25 cellular contexts compared by ENCODE assay signal in the genomic region with DNA sequence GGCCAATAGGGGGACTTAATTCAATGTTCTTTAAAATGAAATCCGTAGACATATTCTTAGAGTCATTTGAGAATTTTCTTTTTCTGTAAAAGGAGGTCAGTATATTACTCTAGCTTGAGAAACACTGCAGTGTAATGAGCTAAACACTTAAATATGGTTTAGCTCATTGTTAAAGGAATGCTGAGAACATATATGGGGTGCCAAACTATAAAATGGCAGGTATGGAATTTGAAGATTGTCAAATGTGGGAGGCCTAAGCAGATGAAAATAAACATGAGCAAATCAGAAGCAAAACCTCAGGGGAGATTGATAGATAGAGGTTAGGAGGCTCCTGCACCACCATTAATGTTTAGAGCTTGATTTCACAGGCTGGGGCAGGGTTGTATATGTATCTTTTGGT. TPM values are rescaled to one million over a fixed set of nuclear protein-coding genes. Genes with fewer than 3 reads are reported as not detected.
DNase-seq lines count a peak whose midpoint lies in the region; ATAC-seq and TF ChIP-seq lines count a peak whose summit lies in the region.
"Had no signal": no experiment of that assay in that cellular context is flagged by ENCODE, and none has a peak within 500 bp of the region (broad histone marks: within the 10 kb centered on the region; RNA-seq: fewer than 3 reads in every experiment).

No MANE protein-coding gene starts in this region.

- no peak overlapping the region for H3K27ac Mint-ChIP-seq in osteocyte (ENCODE audit: unreplicated experiment)
- H3K27ac Mint-ChIP-seq: H9 had no signal

- no peak overlapping the region for H2AK9ac ChIP-seq in IMR-90 (replicated peaks; ENCODE audit: low read depth, low read length, poor library complexity)

- H3K9me1 ChIP-seq in IMR-90 (ENCODE audit: insufficient read depth, low read length), result peaks cover 6% of the 10 kb centered on the region; the same call in 1 of the 2 replicates

- no peak overlapping the region for H3K4ac ChIP-seq in IMR-90 (ENCODE audit: low read depth, low read length)

- peaks cover 6% of the 10 kb centered on the region for H3K4me1 Mint-ChIP-seq in osteocyte (ENCODE audit: unreplicated experiment)

- no peak overlapping the region for H3K23ac ChIP-seq in IMR-90 (ENCODE audit: low read depth, low read length)

- no peak overlapping the region for H4K91ac ChIP-seq in IMR-90 (ENCODE audit: insufficient read depth, low read depth, low read length)

- no peak overlapping the region for H3K56ac ChIP-seq in IMR-90 (ENCODE audit: extremely low read depth, insufficient read depth, low read length)

- H4K20me1 ChIP-seq in IMR-90 (ENCODE audit: insufficient read depth, low read length), result no peaks in the 10 kb centered on the region

- POLR2A ChIA-PET in AG04449 (lab: Yijun Ruan, JAX) (interaction anchor here (0.6 kb wide), 1 partner anchor 9 kb away, joined by 3 read pairs; no protein-coding TSS in a partner anchor), IMR-90 (lab: Charles Lee; ENCODE audit: unreplicated experiment) (no interaction called here)

- no peaks in the 10 kb centered on the region for H3K27me3 ChIP-seq in IMR-90 (ENCODE audit: control insufficient read depth, insufficient read depth, low read length)
- H3K27me3 ChIP-seq: BE2C had no signal

- ATAC-seq in IMR-90 (ENCODE audit: low read depth), result peak; percentile 42; the same call in 1 of the 2 replicates
- ATAC-seq: HepG2, Panc1 had no signal

- DNase-seq in AG04449 (ENCODE audit: low read depth, low spot score) (peak; percentile 37), IMR-90 (peak; percentile 47), astrocyte of the spinal cord (ENCODE audit: low read depth, low spot score) (peak; percentile 5), glomerular visceral epithelial cell (ENCODE audit: extremely low spot score) (peak; percentile 12), osteocyte (ENCODE audit: extremely low spot score, unreplicated experiment) (no peak), AG20443 (ENCODE audit: low spot score) (no peak)
- no peak for DNase-seq in activated CD4-positive, alpha-beta T cell treated with anti-CD3 and anti-CD28 coated beads, Interleukin-2, amount 50 U/mL, for 4 hours
- DNase-seq in activated T-cell treated with anti-CD3 and anti-CD28 coated beads, Interleukin-2, amount 50 U/mL, for 1 hour, result no peak
- DNase-seq: 8988T; BE2C; H9; KBM-7; MM.1S; NCI-H1048; NCI-H1417 treated with DMSO at 0.1 percent for 48 hours; NCI-H187 treated with DMSO at 0.1 percent for 48 hours; NCI-H2107; NCI-H510A; NCI-H748 treated with DMSO at 0.1 percent for 48 hours; NK-92 treated with Interleukin-12 subunit alpha and Interleukin-12 subunit beta, amount 100 ng/mL, for 24 hours; SIG-M5; SK-N-SH had no signal

- intact Hi-C loops in IMR-90 (cut with micrococcal nuclease), result no loop called here

- in situ Hi-C loops in IMR-90 (cut with MboI; ENCODE audit: low sequenced_read_pairs), result no loop called here
- in situ Hi-C loops in astrocyte of the spinal cord (cut with HindIII; ENCODE audit: low sequenced_read_pairs), result no loop called here

- H3K18ac ChIP-seq in IMR-90 (ENCODE audit: low read depth, low read length), result no peak overlapping the region

- H2BK120ac ChIP-seq in IMR-90 (ENCODE audit: low read depth, low read length), result no peak overlapping the region

- no peaks in the 10 kb centered on the region for H3K27me3 Mint-ChIP-seq in osteocyte (ENCODE audit: unreplicated experiment)

- no peak overlapping the region for H2AFZ ChIP-seq in IMR-90 (replicated peaks; ENCODE audit: low read length, poor library complexity)

- H3K79me1 ChIP-seq in IMR-90 (ENCODE audit: low read depth in 1 of 2, low read length in 2 of 2), result no peaks in the 10 kb centered on the region; a peak in 1 of 4 replicates

- H2AK5ac ChIP-seq in IMR-90 (ENCODE audit: low read depth, low read length), result no peak overlapping the region

- H3K9ac ChIP-seq in IMR-90 (ENCODE audit: low read depth, low read length), result no peak overlapping the region
- H3K9ac ChIP-seq: SK-N-SH had no signal

- dilution Hi-C loops in IMR-90 (cut with HindIII; ENCODE audit: low sequenced_read_pairs, unreplicated experiment), result no loop called here

- no peaks in the 10 kb centered on the region; the same call in 1 of the 2 replicates for H3K4me1 ChIP-seq in IMR-90 (ENCODE audit: control insufficient read depth, insufficient read depth, low read length)
- H3K4me1 ChIP-seq: BE2C had no signal

- peaks cover 38% of the 10 kb centered on the region for H3K36me3 Mint-ChIP-seq in osteocyte (ENCODE audit: unreplicated experiment)

- TF ChIP-seq CTCF in AG04449 (IDR thresholded peaks at IDR 0.05; ENCODE audit: insufficient read depth, low read length, missing control alignments), result no peak
- no peak for TF ChIP-seq CTCF in IMR-90 (conservative IDR thresholded peaks at IDR 0.05; ENCODE audit: low read depth, low read length)
- no peak for TF ChIP-seq CTCF in astrocyte of the spinal cord (IDR thresholded peaks at IDR 0.05; ENCODE audit: low read depth, low read length)
- TF ChIP-seq CTCF in osteocyte (IDR thresholded peaks at IDR 0.05), result no peak

- H3K4me3 Mint-ChIP-seq in osteocyte (ENCODE audit: unreplicated experiment), result no peak overlapping the region
- H3K4me3 Mint-ChIP-seq: H9 had no signal

- H3K27ac ChIP-seq in IMR-90 (ENCODE audit: insufficient read depth, low read length), result no peak overlapping the region
- H3K27ac ChIP-seq: HL-60 had no signal

- H3K9me3 Mint-ChIP-seq in osteocyte (ENCODE audit: unreplicated experiment), result no peaks in the 10 kb centered on the region
- H3K9me3 Mint-ChIP-seq: H9 had no signal

- no peak overlapping the region for H4K5ac ChIP-seq in IMR-90 (ENCODE audit: low read depth, low read length)

- no peak for TF ChIP-seq POLR2A in IMR-90 (IDR thresholded peaks at IDR 0.05; ENCODE audit: low read depth, low read length)

- H3K36me3 ChIP-seq in IMR-90 (ENCODE audit: control insufficient read depth, insufficient read depth, low read length), result peaks cover 11% of the 10 kb centered on the region

- no peak overlapping the region for H2BK5ac ChIP-seq in IMR-90 (ENCODE audit: low read depth, low read length, poor library complexity, severe bottlenecking)

- H3K9me3 ChIP-seq in IMR-90 (ENCODE audit: control insufficient read depth, insufficient read depth, low read length), result no peaks in the 10 kb centered on the region
- H3K9me3 ChIP-seq: BE2C, SK-N-SH had no signal

- TF ChIP-seq RAD21 in IMR-90 (IDR thresholded peaks at IDR 0.05; ENCODE audit: low read length), result no peak

- 0 out of 2 replicates have a peak overlapping the region, but pooled peaks have one; percentile 20 for H3K14ac ChIP-seq in IMR-90 (replicated peaks; ENCODE audit: low read depth, low read length)

- H3K4me2 ChIP-seq in IMR-90 (ENCODE audit: low read depth, low read length), result no peak overlapping the region
- H3K4me2 ChIP-seq: SK-N-SH had no signal

- H4K8ac ChIP-seq in IMR-90 (ENCODE audit: low read depth in 2 of 2, low read length in 2 of 2), result no peak overlapping the region

- H2BK20ac ChIP-seq in IMR-90 (ENCODE audit: low read depth, low read length), result no peak overlapping the region

- no CpG with 5 or more reads among the region's 1 CpG for whole genome bisulfite sequencing in IMR-90 (ENCODE audit: extremely low coverage in 2 of 2, insufficient read length in 1 of 2), 2 experiments

- no peak overlapping the region for H2BK15ac ChIP-seq in IMR-90 (ENCODE audit: low read depth, low read length)

- CTCF ChIA-PET in AG04449 (lab: Yijun Ruan, JAX) (interaction anchor here (1.0 to 1.1 kb wide), 2 partner anchors 9 to 17 kb away, joined by 3 to 4 read pairs; no protein-coding TSS in a partner anchor), IMR-90 (lab: Yijun Ruan, JAX) (interaction anchor here (1.1 kb wide), 1 partner anchor 14 kb away, joined by 3 read pairs; no protein-coding TSS in a partner anchor)

- BruUV-seq in IMR-90 (replicated peaks; lab: Mats Ljungman, UMichigan), result no TSS peak

- no peak overlapping the region for H3K4me3 ChIP-seq in AG04449 (ENCODE audit: low read depth, low read length)
- H3K4me3 ChIP-seq in IMR-90 (ENCODE audit: insufficient read depth, low read depth, low read length), result no peak overlapping the region
- no peak overlapping the region for H3K4me3 ChIP-seq in astrocyte of the spinal cord (ENCODE audit: low read depth, low read length)

TF ChIP-seq in IMR-90, 13 proteins besides CTCF, POLR2A, EP300 and RAD21 (continues in another document):
- TF ChIP-seq, protein P1, sequence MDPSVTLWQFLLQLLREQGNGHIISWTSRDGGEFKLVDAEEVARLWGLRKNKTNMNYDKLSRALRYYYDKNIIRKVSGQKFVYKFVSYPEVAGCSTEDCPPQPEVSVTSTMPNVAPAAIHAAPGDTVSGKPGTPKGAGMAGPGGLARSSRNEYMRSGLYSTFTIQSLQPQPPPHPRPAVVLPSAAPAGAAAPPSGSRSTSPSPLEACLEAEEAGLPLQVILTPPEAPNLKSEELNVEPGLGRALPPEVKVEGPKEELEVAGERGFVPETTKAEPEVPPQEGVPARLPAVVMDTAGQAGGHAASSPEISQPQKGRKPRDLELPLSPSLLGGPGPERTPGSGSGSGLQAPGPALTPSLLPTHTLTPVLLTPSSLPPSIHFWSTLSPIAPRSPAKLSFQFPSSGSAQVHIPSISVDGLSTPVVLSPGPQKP (IDR thresholded peaks at IDR 0.05; ENCODE audit: borderline replicate concordance, low read depth, low read length), result no peak
- TF ChIP-seq RFX5 (IDR thresholded peaks at IDR 0.05; ENCODE audit: low read depth, low read length), result no peak
- TF ChIP-seq FOS (IDR thresholded peaks at IDR 0.05; ENCODE audit: low read depth, low read length), result no peak
- TF ChIP-seq SMC3 (IDR thresholded peaks at IDR 0.05; ENCODE audit: low read depth, low read length), result no peak
- no peak for TF ChIP-seq MAZ (IDR thresholded peaks at IDR 0.05; ENCODE audit: borderline replicate concordance, low read depth, low read length)
- no peak for TF ChIP-seq MXI1 (IDR thresholded peaks at IDR 0.05; ENCODE audit: borderline replicate concordance, low read depth, low read length)
- no peak for TF ChIP-seq NFE2L2 (IDR thresholded peaks at IDR 0.05; ENCODE audit: low read depth, low read length)
- TF ChIP-seq RCOR1 (IDR thresholded peaks at IDR 0.05; ENCODE audit: insufficient replicate concordance, low read length), result no peak
- TF ChIP-seq CHD1 (IDR thresholded peaks at IDR 0.05; ENCODE audit: low read depth, low read length), result no peak
- no peak for TF ChIP-seq MAFK (IDR thresholded peaks at IDR 0.05; ENCODE audit: low read depth, low read length)
- TF ChIP-seq BHLHE40 (IDR thresholded peaks at IDR 0.05; ENCODE audit: low read depth, low read length), result no peak

RNA-seq across cellular contexts. Expression of a gene that starts 57.9 kb away (rescaled TPM):
- total RNA-seq in IMR-90 (2012; rRNA removed) (11.7 and 17.2 TPM in 2 replicates), osteocyte (26.7 and 29.0 TPM in 2 replicates)
- polyA plus RNA-seq in IMR-90 (2012; rRNA removed), result 4.7 and 6.2 TPM in 2 replicates
- 0.99 and 1.3 TPM in 2 replicates for polyA plus RNA-seq in IMR-90 (2012; cell fraction: cytosol; rRNA removed)
- polyA plus RNA-seq in IMR-90 (2012; cell fraction: nucleus; rRNA removed; ENCODE audit: low replicate concordance), result 1.7 and 14.5 TPM in 2 replicates

Comparison
In these comparisons a context has a peak if more than half of its experiments do, and no peak if none do; other contexts are left out.
1. DNase-seq: peak in AG04449 (single experiment), IMR-90 (single experiment), astrocyte of the spinal cord (single experiment) and glomerular visceral epithelial cell (single experiment); none in osteocyte (single experiment), activated CD4-positive, alpha-beta T cell treated with anti-CD3 and anti-CD28 coated beads, Interleukin-2, amount 50 U/mL, for 4 hours (0 of 2), activated T-cell treated with anti-CD3 and anti-CD28 coated beads, Interleukin-2, amount 50 U/mL, for 1 hour (single experiment) and AG20443 (single experiment).